8 cellular contexts compared by ENCODE assay signal in the genomic region with DNA sequence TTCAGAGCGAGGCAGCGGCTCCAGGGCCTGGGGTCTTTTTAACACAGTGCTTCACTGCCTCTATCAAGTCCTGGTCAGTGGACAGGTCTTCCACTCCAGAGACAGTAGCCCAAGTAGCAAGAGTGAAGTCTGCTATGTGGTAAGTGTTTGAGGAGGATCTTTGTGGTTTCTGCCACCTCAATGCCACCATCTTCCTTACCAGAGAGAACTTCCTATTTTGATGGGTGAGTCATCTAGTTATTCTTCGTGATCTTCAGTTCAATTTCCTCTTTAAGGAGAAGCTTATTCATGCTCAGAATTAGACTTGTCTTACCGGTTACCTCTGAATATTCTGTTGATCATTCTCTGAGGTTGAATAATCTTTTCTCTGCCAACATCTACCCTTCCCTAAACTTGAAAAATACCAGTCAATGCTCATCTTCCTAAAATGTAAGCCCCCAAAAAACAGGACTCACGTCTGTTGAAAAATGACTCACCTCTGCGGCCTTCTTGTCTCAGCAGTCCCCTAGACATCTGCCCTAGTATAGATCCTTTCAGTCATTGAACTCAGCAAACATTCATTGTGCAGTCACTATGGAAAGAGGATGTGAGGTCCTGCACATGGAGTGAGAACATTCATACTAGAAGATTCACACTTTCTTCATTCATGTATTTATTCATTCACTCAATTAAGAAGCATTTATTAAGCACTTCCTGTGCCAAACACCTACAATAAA. TPM values are rescaled to one million over a fixed set of nuclear protein-coding genes. Genes with fewer than 3 reads are reported as not detected.
A peak's percentile ranks its signal among the peaks of the same experiment; 100 is the strongest.
DNase-seq lines count a peak whose midpoint lies in the region; ATAC-seq and TF ChIP-seq lines count a peak whose summit lies in the region.

No MANE protein-coding gene starts in this region.

- H3K27ac Mint-ChIP-seq in activated B cell treated with CpG ODN at 0.5 μM for 24 hours, result peak overlapping the region; percentile 88

- H3K4me1 Mint-ChIP-seq in activated B cell treated with CpG ODN at 0.5 μM for 24 hours, result peaks cover 37% of the 10 kb centered on the region

- H3K36me3 Mint-ChIP-seq in activated B cell treated with CpG ODN at 0.5 μM for 24 hours (ENCODE audit: low read depth), result no peaks in the 10 kb centered on the region

- H3K27me3 Mint-ChIP-seq in activated B cell treated with CpG ODN at 0.5 μM for 24 hours, result no peaks in the 10 kb centered on the region

- 76 to 85% methylated on average over 6 of the region's 6 CpGs for WGBS in heart right ventricle, 2 donors

- H3K4me3 Mint-ChIP-seq in activated B cell treated with CpG ODN at 0.5 μM for 24 hours, result peak overlapping the region; percentile 58

- ATAC-seq in GM18867 (IDR thresholded peaks at IDR 0.05; ENCODE audit: unreplicated experiment) (peak; percentile 57), HG03457 (IDR thresholded peaks at IDR 0.05; ENCODE audit: unreplicated experiment) (peak; percentile 40), activated B cell treated with CpG ODN at 0.5 μM for 24 hours (ENCODE audit: low read depth) (peak; percentile 78), heart right ventricle (peak in 5 of 8 donors; percentile 45 to 75 (median 57)), GM18517 (IDR thresholded peaks at IDR 0.05; ENCODE audit: unreplicated experiment) (no peak)

- H3K4me3 ChIP-seq in heart right ventricle, result no peak overlapping the region

- peak; percentile 24 for DNase-seq in activated B cell treated with CpG ODN at 0.5 μM for 24 hours
- no peak for DNase-seq in heart right ventricle
- DNase-seq in ACHN, result no peak
- no peak for DNase-seq in HK-2 (ENCODE audit: unreplicated experiment)
- DNase-seq in amniotic stem cell (lab: John Stamatoyannopoulos, UW), result no peak

- peaks cover 0 to 66% (median 10%) of the 10 kb centered on the region in 9 donors for H3K4me1 ChIP-seq in heart right ventricle

- CTCF ChIA-PET in activated B cell treated with CpG ODN at 0.5 μM for 24 hours (lab: Charles Lee), result interaction anchor here (0.7 kb wide), 1 partner anchor 28 kb away, joined by 3 read pairs; no protein-coding TSS in a partner anchor

- intact Hi-C loops in activated B cell treated with CpG ODN at 0.5 μM for 24 hours (cut with micrococcal nuclease) (loop anchor here (1.0 to 2.0 kb wide), 5 partner anchors 26 to 532 kb away; partner anchors contain the start of gene BCL6), heart right ventricle (cut with DNase I) (loop anchor here in 1 of 10 donors (10.0 kb wide), 1 partner anchor 137 kb away; no protein-coding TSS in a partner anchor)

- H3K27me3 ChIP-seq in heart right ventricle, result no peaks in the 10 kb centered on the region

- peak overlapping the region in 2 of 10 donors; percentile 14 to 88 for H3K27ac ChIP-seq in heart right ventricle

- no peaks in the 10 kb centered on the region for H3K36me3 ChIP-seq in heart right ventricle

- POLR2A ChIA-PET in activated B cell treated with CpG ODN at 0.5 μM for 24 hours (lab: Charles Lee), result interaction anchor here (0.6 to 1.8 kb wide), 14 partner anchors 9 to 662 kb away, joined by 3 to 10 read pairs (median 4); partner anchors contain the start of gene BCL6

- in situ Hi-C loops in ACHN (cut with HindIII; ENCODE audit: low pct_ligation_motif_present, low pct_unique_long_range_greater_than_20kb, low sequenced_read_pairs), result no loop called here

- TF ChIP-seq CTCF in activated B cell treated with CpG ODN at 0.5 μM for 24 hours (IDR thresholded peaks at IDR 0.05) (no peak), heart right ventricle (IDR thresholded peaks at IDR 0.05) (no peak)

- H3K9me3 Mint-ChIP-seq in activated B cell treated with CpG ODN at 0.5 μM for 24 hours, result no peaks in the 10 kb centered on the region

- H3K9me3 ChIP-seq in heart right ventricle, result no peaks in the 10 kb centered on the region

RNA-seq across cellular contexts. Expression of gene BCL6, which starts 32.2 kb away (rescaled TPM):
- total RNA-seq in activated B cell treated with CpG ODN at 0.5 μM for 24 hours (100 and 112 TPM in 2 replicates), heart right ventricle (100 to 1,000 TPM in 2 of 10 donors, 10 to 100 TPM in 8; 27.9 to 154 (median 51.7) TPM)
- polyA plus RNA-seq in heart right ventricle, result 10 to 100 TPM; 33.9 to 52.2 TPM
